In genomic region chr13:100879255-100879654, GRCh38 we compare ENCODE assay signal across 29 cellular contexts.
DNase-seq lines count a peak whose midpoint lies in the region; ATAC-seq, FAIRE-seq and TF ChIP-seq lines count a peak whose summit lies in the region.
"Had no signal": no experiment of that assay in that cellular context is flagged by ENCODE, and none has a peak within 500 bp of the region (broad histone marks: within the 10 kb centered on the region; RNA-seq: fewer than 3 reads in every experiment).

No MANE protein-coding gene starts in this region.

- 86% methylated on average over 1 of the region's 5 CpGs; no CpG with 5 or more reads in 1 of the 2 experiments for WGBS in IMR-90 (ENCODE audit: extremely low coverage in 2 of 2, insufficient read length in 1 of 2), 2 experiments

- H3K4me3 ChIP-seq in GM23338 (no peak overlapping the region), IMR-90 (ENCODE audit: insufficient read depth, low read depth, low read length) (no peak overlapping the region), astrocyte (ENCODE audit: insufficient read depth, low read depth, low read length) (no peak overlapping the region)
- H3K4me3 ChIP-seq: BLaER1, GM12878 had no signal

- H3K9me3 ChIP-seq in IMR-90 (ENCODE audit: control insufficient read depth, insufficient read depth, low read length) (peaks cover 2% of the 10 kb centered on the region; the same call in 1 of the 2 replicates), astrocyte (ENCODE audit: insufficient read depth, low read depth, low read length) (peaks cover 6% of the 10 kb centered on the region)
- H3K9me3 ChIP-seq: BE2C had no signal

- H3K56ac ChIP-seq in IMR-90 (ENCODE audit: extremely low read depth, insufficient read depth, low read length), result no peak overlapping the region

- H3K36me3 ChIP-seq in GM23338 (ENCODE audit: insufficient read depth) (peaks cover 10% of the 10 kb centered on the region; the same call in 1 of the 2 replicates), IMR-90 (ENCODE audit: control insufficient read depth, insufficient read depth, low read length) (no peaks in the 10 kb centered on the region), astrocyte (ENCODE audit: insufficient read depth, low read length) (no peaks in the 10 kb centered on the region)
- H3K36me3 ChIP-seq: BE2C, BLaER1 had no signal

- peaks cover 12% of the 10 kb centered on the region for H3K27me3 Mint-ChIP-seq in activated T-cell treated with anti-CD3 and anti-CD28 coated beads, Interleukin-2, amount 50 U/mL, for 4 hours (ENCODE audit: low read depth)
- peaks cover 57% of the 10 kb centered on the region for H3K27me3 Mint-ChIP-seq in activated T-cell treated with anti-CD3 and anti-CD28 coated beads, Interleukin-2, amount 50 U/mL, for 72 hours (ENCODE audit: low read depth)
- H3K27me3 Mint-ChIP-seq in GM23338 (ENCODE audit: insufficient read depth, low read depth, poor library complexity), result peaks cover 2% of the 10 kb centered on the region
- H3K27me3 Mint-ChIP-seq in astrocyte (ENCODE audit: low read depth, unreplicated experiment), result no peaks in the 10 kb centered on the region

- no peaks in the 10 kb centered on the region for H3K4me1 ChIP-seq in GM23338 (ENCODE audit: insufficient read depth)
- peaks cover 3% of the 10 kb centered on the region; the same call in 1 of the 2 replicates for H3K4me1 ChIP-seq in IMR-90 (ENCODE audit: control insufficient read depth, insufficient read depth, low read length)
- H3K4me1 ChIP-seq in astrocyte (ENCODE audit: insufficient read depth, low read length), result peaks cover 12% of the 10 kb centered on the region
- H3K4me1 ChIP-seq: BE2C, BLaER1 had no signal

- dilution Hi-C loops in IMR-90 (cut with HindIII; ENCODE audit: low sequenced_read_pairs, unreplicated experiment), result no loop called here

- no peak overlapping the region for H2AK5ac ChIP-seq in IMR-90 (ENCODE audit: low read depth, low read length)

- H4K91ac ChIP-seq in IMR-90 (ENCODE audit: insufficient read depth, low read depth, low read length), result no peak overlapping the region

- H3K9ac ChIP-seq in IMR-90 (ENCODE audit: low read depth, low read length) (no peak overlapping the region), astrocyte (ENCODE audit: low read length) (no peak overlapping the region)
- H3K9ac ChIP-seq: BLaER1 had no signal

- H3K4me3 Mint-ChIP-seq in activated T-cell treated with anti-CD3 and anti-CD28 coated beads, Interleukin-2, amount 50 U/mL, for 4 hours, result peak overlapping the region; percentile 5
- H3K4me3 Mint-ChIP-seq in activated T-cell treated with anti-CD3 and anti-CD28 coated beads, Interleukin-2, amount 50 U/mL, for 72 hours, result no peak overlapping the region
- no peak overlapping the region for H3K4me3 Mint-ChIP-seq in GM23338
- H3K4me3 Mint-ChIP-seq in astrocyte (ENCODE audit: unreplicated experiment), result no peak overlapping the region
- H3K4me3 Mint-ChIP-seq: CD14-positive monocyte; CD4-positive, alpha-beta memory T cell; CD4-positive, CD25-positive, alpha-beta regulatory T cell; CD8-positive, alpha-beta memory T cell had no signal

- no peak overlapping the region for H3K27ac Mint-ChIP-seq in activated T-cell treated with anti-CD3 and anti-CD28 coated beads, Interleukin-2, amount 50 U/mL, for 72 hours
- H3K27ac Mint-ChIP-seq in GM23338, result no peak overlapping the region
- peak overlapping the region; percentile 22 for H3K27ac Mint-ChIP-seq in astrocyte (ENCODE audit: unreplicated experiment)
- H3K27ac Mint-ChIP-seq: CD14-positive monocyte; CD4-positive, alpha-beta memory T cell; CD4-positive, CD25-positive, alpha-beta regulatory T cell; CD8-positive, alpha-beta memory T cell had no signal

- no peak overlapping the region for H2BK20ac ChIP-seq in IMR-90 (ENCODE audit: low read depth, low read length)

- H3K9me1 ChIP-seq in IMR-90 (ENCODE audit: insufficient read depth, low read length), result no peaks in the 10 kb centered on the region

- no peak overlapping the region for H4K5ac ChIP-seq in IMR-90 (ENCODE audit: low read depth, low read length)

- no peak overlapping the region for H2BK15ac ChIP-seq in IMR-90 (ENCODE audit: low read depth, low read length)

- H3K79me1 ChIP-seq in IMR-90 (ENCODE audit: low read depth in 1 of 2, low read length in 2 of 2), result no peaks in the 10 kb centered on the region

- no peak overlapping the region for H3K23ac ChIP-seq in IMR-90 (ENCODE audit: low read depth, low read length)

- in situ Hi-C loops in IMR-90 (cut with MboI; ENCODE audit: low sequenced_read_pairs), result no loop called here

- H3K18ac ChIP-seq in IMR-90 (ENCODE audit: low read depth, low read length), result no peak overlapping the region

- peaks cover 8% of the 10 kb centered on the region for H3K9me3 Mint-ChIP-seq in activated T-cell treated with anti-CD3 and anti-CD28 coated beads, Interleukin-2, amount 50 U/mL, for 4 hours
- H3K9me3 Mint-ChIP-seq in activated T-cell treated with anti-CD3 and anti-CD28 coated beads, Interleukin-2, amount 50 U/mL, for 72 hours, result peaks cover 2 to 4% of the 10 kb centered on the region in 2 donors
- H3K9me3 Mint-ChIP-seq in GM23338 (peaks cover 18% of the 10 kb centered on the region), astrocyte (ENCODE audit: unreplicated experiment) (peaks cover 8% of the 10 kb centered on the region)

- H4K8ac ChIP-seq in IMR-90 (ENCODE audit: low read depth in 2 of 2, low read length in 2 of 2), result no peak overlapping the region

- H3K27ac ChIP-seq in GM23338 (ENCODE audit: low read depth) (no peak overlapping the region), IMR-90 (ENCODE audit: insufficient read depth, low read length) (no peak overlapping the region), astrocyte (ENCODE audit: low read depth, low read length) (no peak overlapping the region)
- H3K27ac ChIP-seq: BLaER1 had no signal

- H2AK9ac ChIP-seq in IMR-90 (replicated peaks; ENCODE audit: low read depth, low read length, poor library complexity), result no peak overlapping the region

- FAIRE-seq in astrocyte (lab: Jason Lieb, UNC), result no peak
- FAIRE-seq: A204.1, G401.6, GM12878, GM12892, GM18507 had no signal

- TF ChIP-seq POLR2A in IMR-90 (IDR thresholded peaks at IDR 0.05; ENCODE audit: low read depth, low read length), result no peak

- no TSS peak for BruUV-seq in IMR-90 (replicated peaks; lab: Mats Ljungman, UMichigan)

- H3K14ac ChIP-seq in IMR-90 (replicated peaks; ENCODE audit: low read depth, low read length), result no peak overlapping the region

- H3K27me3 ChIP-seq in GM23338 (ENCODE audit: insufficient read depth), result no peaks in the 10 kb centered on the region
- no peaks in the 10 kb centered on the region for H3K27me3 ChIP-seq in IMR-90 (ENCODE audit: control insufficient read depth, insufficient read depth, low read length)
- H3K27me3 ChIP-seq in astrocyte (ENCODE audit: insufficient read depth, low read length), result no peaks in the 10 kb centered on the region
- H3K27me3 ChIP-seq: BE2C, BLaER1 had no signal

- intact Hi-C loops in IMR-90 (cut with micrococcal nuclease), result no loop called here

- H3F3A ChIP-seq in GM23338 (replicated peaks; ENCODE audit: low read depth), result no peaks in the 10 kb centered on the region

- H3K79me2 ChIP-seq in GM23338 (replicated peaks; ENCODE audit: insufficient read depth) (no peaks in the 10 kb centered on the region), astrocyte (ENCODE audit: insufficient read depth, low read length) (no peaks in the 10 kb centered on the region)

- no peak overlapping the region for H2BK5ac ChIP-seq in IMR-90 (ENCODE audit: low read depth, low read length, poor library complexity, severe bottlenecking)

- H3K4me1 Mint-ChIP-seq in activated T-cell treated with anti-CD3 and anti-CD28 coated beads, Interleukin-2, amount 50 U/mL, for 4 hours (ENCODE audit: low read depth), result no peaks in the 10 kb centered on the region
- H3K4me1 Mint-ChIP-seq in activated T-cell treated with anti-CD3 and anti-CD28 coated beads, Interleukin-2, amount 50 U/mL, for 72 hours (ENCODE audit: low read depth), result peaks cover 23% of the 10 kb centered on the region
- H3K4me1 Mint-ChIP-seq in GM23338 (peaks cover 2% of the 10 kb centered on the region; the same call in 2 of the 3 replicates), astrocyte (ENCODE audit: low read depth, unreplicated experiment) (peaks cover 17% of the 10 kb centered on the region)
- H3K4me1 Mint-ChIP-seq: CD14-positive monocyte; CD4-positive, alpha-beta memory T cell; CD4-positive, CD25-positive, alpha-beta regulatory T cell; CD8-positive, alpha-beta memory T cell had no signal

- H4K20me1 ChIP-seq in GM23338 (replicated peaks; ENCODE audit: insufficient read depth) (no peaks in the 10 kb centered on the region), IMR-90 (ENCODE audit: insufficient read depth, low read length) (no peaks in the 10 kb centered on the region), astrocyte (ENCODE audit: insufficient read depth, low read length) (no peaks in the 10 kb centered on the region)
- H4K20me1 ChIP-seq: BLaER1 had no signal

- H3K9me2 ChIP-seq in GM23338 (ENCODE audit: insufficient read depth), result peaks cover 11% of the 10 kb centered on the region

- H2AFZ ChIP-seq in GM23338, result 0 out of 2 replicates have a peak overlapping the region, but pooled peaks have one; percentile 10
- no peak overlapping the region for H2AFZ ChIP-seq in IMR-90 (replicated peaks; ENCODE audit: low read length, poor library complexity)
- H2AFZ ChIP-seq in astrocyte (ENCODE audit: low read depth, low read length), result no peak overlapping the region

- no peak for TF ChIP-seq CTCF in GM23338 (conservative IDR thresholded peaks at IDR 0.05; ENCODE audit: low read depth in 2 of 2)
- no peak for TF ChIP-seq CTCF in IMR-90 (conservative IDR thresholded peaks at IDR 0.05; ENCODE audit: low read depth, low read length)
- TF ChIP-seq CTCF in astrocyte (IDR thresholded peaks at IDR 0.05; ENCODE audit: insufficient read depth, low read depth, low read length), result no peak

- no peak for DNase-seq in activated T-cell treated with anti-CD3 and anti-CD28 coated beads, Interleukin-2, amount 50 U/mL, for 4 hours
- no peak for DNase-seq in activated T-cell treated with anti-CD3 and anti-CD28 coated beads, Interleukin-2, amount 50 U/mL, for 72 hours
- no peak for DNase-seq in GM23338 (ENCODE audit: low spot score)
- DNase-seq in IMR-90, result no peak
- no peak for DNase-seq in astrocyte (ENCODE audit: low read depth)
- no peak for DNase-seq in EL
- DNase-seq in GM03348 (ENCODE audit: low spot score), result no peak
- DNase-seq: 8988T; ACHN; BE2C; C1 segment of cervical spinal cord; CD4-positive, alpha-beta memory T cell; CD4-positive, CD25-positive, alpha-beta regulatory T cell; CD8-positive, alpha-beta memory T cell; COR-L47; DMS 273 treated with DMSO at 0.1 percent for 48 hours; DMS153; DMS53; DMS79; DND-41; GF-D8 had no signal

- ATAC-seq in activated T-cell treated with anti-CD3 and anti-CD28 coated beads, Interleukin-2, amount 50 U/mL, for 4 hours, result no peak
- no peak for ATAC-seq in activated T-cell treated with anti-CD3 and anti-CD28 coated beads, Interleukin-2, amount 50 U/mL, for 72 hours (replicated peaks in 1 of 2)
- no peak for ATAC-seq in GM23338
- no peak for ATAC-seq in IMR-90 (ENCODE audit: low read depth)
- ATAC-seq in HG02840 (IDR thresholded peaks at IDR 0.05; ENCODE audit: low FRiP score, unreplicated experiment), result no peak
- ATAC-seq: GM12878 had no signal

- POLR2A ChIA-PET in IMR-90 (lab: Charles Lee; ENCODE audit: unreplicated experiment), result no interaction called here

- H3K36me3 Mint-ChIP-seq in activated T-cell treated with anti-CD3 and anti-CD28 coated beads, Interleukin-2, amount 50 U/mL, for 4 hours (ENCODE audit: insufficient read depth), result no peaks in the 10 kb centered on the region
- peaks cover 1 to 8% of the 10 kb centered on the region in 2 donors for H3K36me3 Mint-ChIP-seq in activated T-cell treated with anti-CD3 and anti-CD28 coated beads, Interleukin-2, amount 50 U/mL, for 72 hours (ENCODE audit: insufficient read depth in 2 of 2)
- H3K36me3 Mint-ChIP-seq in GM23338 (ENCODE audit: low read depth) (peaks cover 8% of the 10 kb centered on the region), astrocyte (ENCODE audit: low read depth, unreplicated experiment) (no peaks in the 10 kb centered on the region)
- H3K36me3 Mint-ChIP-seq: CD14-positive monocyte; CD4-positive, alpha-beta memory T cell; CD4-positive, CD25-positive, alpha-beta regulatory T cell had no signal

- no peak for TF ChIP-seq RAD21 in IMR-90 (IDR thresholded peaks at IDR 0.05; ENCODE audit: low read length)

- CTCF ChIA-PET in IMR-90 (lab: Yijun Ruan, JAX), result no interaction called here

- peak overlapping the region; percentile 5; the same call in 1 of the 2 replicates for H2BK120ac ChIP-seq in IMR-90 (ENCODE audit: low read depth, low read length)

- H3K4me2 ChIP-seq in GM23338, result no peak overlapping the region
- no peak overlapping the region for H3K4me2 ChIP-seq in IMR-90 (ENCODE audit: low read depth, low read length)
- no peak overlapping the region for H3K4me2 ChIP-seq in astrocyte (ENCODE audit: low read length)
- H3K4me2 ChIP-seq: BLaER1 had no signal

- H3K4ac ChIP-seq in IMR-90 (ENCODE audit: low read depth, low read length), result no peak overlapping the region
